ENCODE assay signal across 12 cellular contexts in genomic region chr12:121279507-121279915, GRCh38. TPM values are rescaled to one million over a fixed set of nuclear protein-coding genes. Genes with fewer than 3 reads are reported as not detected.
DNase-seq lines count a peak whose midpoint lies in the region; ATAC-seq, FAIRE-seq and TF ChIP-seq lines count a peak whose summit lies in the region.
"Had no signal": no experiment of that assay in that cellular context is flagged by ENCODE, and none has a peak within 500 bp of the region (broad histone marks: within the 10 kb centered on the region; RNA-seq: fewer than 3 reads in every experiment).

No MANE protein-coding gene starts in this region.

- no peak overlapping the region for H3K27ac Mint-ChIP-seq in astrocyte (ENCODE audit: unreplicated experiment)
- H3K27ac Mint-ChIP-seq in CD8-positive, alpha-beta T cell: no peak overlapping the region
- H3K27ac Mint-ChIP-seq: activated CD4-positive, alpha-beta memory T cell treated with anti-CD3 and anti-CD28 coated beads for 36 hours had no signal

- H3K9ac ChIP-seq in astrocyte (ENCODE audit: low read length): peak overlapping the region; percentile 48

- CTCF ChIA-PET in CD8-positive, alpha-beta T cell (lab: Charles Lee): interaction anchor here (1.1 kb wide), 1 partner anchor 15 kb away, joined by 3 read pairs; no protein-coding TSS in a partner anchor

- peaks cover 42% of the 10 kb centered on the region for H4K20me1 ChIP-seq in astrocyte (ENCODE audit: insufficient read depth, low read length)

- peaks cover 20% of the 10 kb centered on the region for H3K4me1 ChIP-seq in astrocyte (ENCODE audit: insufficient read depth, low read length)
- no peaks in the 10 kb centered on the region for H3K4me1 ChIP-seq in CD8-positive, alpha-beta T cell (ENCODE audit: insufficient read depth, low read length)

- no peaks in the 10 kb centered on the region for H3K79me2 ChIP-seq in astrocyte (ENCODE audit: insufficient read depth, low read length)

- no peaks in the 10 kb centered on the region for H3K27me3 ChIP-seq in astrocyte (ENCODE audit: insufficient read depth, low read length)
- no peaks in the 10 kb centered on the region for H3K27me3 ChIP-seq in CD8-positive, alpha-beta T cell (ENCODE audit: insufficient read depth, low read length)

- H3K9me3 Mint-ChIP-seq in astrocyte (ENCODE audit: unreplicated experiment): no peaks in the 10 kb centered on the region
- H3K9me3 Mint-ChIP-seq in CD8-positive, alpha-beta T cell: no peaks in the 10 kb centered on the region
- H3K9me3 Mint-ChIP-seq in activated T-cell treated with anti-CD3 and anti-CD28 coated beads, Interleukin-2, amount 50 U/mL, for 4 hours: no peaks in the 10 kb centered on the region
- H3K9me3 Mint-ChIP-seq: activated CD4-positive, alpha-beta memory T cell treated with anti-CD3 and anti-CD28 coated beads for 36 hours had no signal

- no peak for FAIRE-seq in astrocyte (lab: Jason Lieb, UNC)

- H3K4me1 Mint-ChIP-seq in astrocyte (ENCODE audit: low read depth, unreplicated experiment): no peaks in the 10 kb centered on the region
- H3K4me1 Mint-ChIP-seq in CD8-positive, alpha-beta T cell (ENCODE audit: low read depth): no peaks in the 10 kb centered on the region
- H3K4me1 Mint-ChIP-seq in activated T-cell treated with anti-CD3 and anti-CD28 coated beads, Interleukin-2, amount 50 U/mL, for 4 hours (ENCODE audit: low read depth): peaks cover 6% of the 10 kb centered on the region

- H3K9me3 ChIP-seq in astrocyte (ENCODE audit: insufficient read depth, low read depth, low read length): no peaks in the 10 kb centered on the region
- no peaks in the 10 kb centered on the region for H3K9me3 ChIP-seq in CD8-positive, alpha-beta T cell (ENCODE audit: low read length)

- peaks cover 2% of the 10 kb centered on the region for H3K36me3 ChIP-seq in astrocyte (ENCODE audit: insufficient read depth, low read length)
- no peaks in the 10 kb centered on the region for H3K36me3 ChIP-seq in CD8-positive, alpha-beta T cell (ENCODE audit: insufficient read depth, low read length)

- no peak overlapping the region for H3K4me3 ChIP-seq in AG10803 (ENCODE audit: low read length)
- H3K4me3 ChIP-seq in astrocyte (ENCODE audit: insufficient read depth, low read depth, low read length): no peak overlapping the region
- no peak overlapping the region for H3K4me3 ChIP-seq in CD8-positive, alpha-beta T cell (ENCODE audit: low read depth, low read length)

- H3K4me2 ChIP-seq in astrocyte (ENCODE audit: low read length): peak overlapping the region; percentile 62

- H3K4me3 Mint-ChIP-seq in astrocyte (ENCODE audit: unreplicated experiment): no peak overlapping the region
- H3K4me3 Mint-ChIP-seq in CD8-positive, alpha-beta T cell: no peak overlapping the region
- H3K4me3 Mint-ChIP-seq in activated T-cell treated with anti-CD3 and anti-CD28 coated beads, Interleukin-2, amount 50 U/mL, for 4 hours: no peak overlapping the region
- H3K4me3 Mint-ChIP-seq: activated CD4-positive, alpha-beta memory T cell treated with anti-CD3 and anti-CD28 coated beads for 36 hours had no signal

- intact Hi-C loops in Right ventricle myocardium superior (cut with DNase I): no loop called here
- intact Hi-C loops in posterior cingulate gyrus (cut with DNase I): no loop called here
- intact Hi-C loops in CD8-positive, alpha-beta T cell (cut with DNase I, micrococcal nuclease): no loop called here

- H3K36me3 Mint-ChIP-seq in astrocyte (ENCODE audit: low read depth, unreplicated experiment): peaks cover 7% of the 10 kb centered on the region
- H3K36me3 Mint-ChIP-seq in CD8-positive, alpha-beta T cell: peaks cover 26% of the 10 kb centered on the region
- H3K36me3 Mint-ChIP-seq in activated T-cell treated with anti-CD3 and anti-CD28 coated beads, Interleukin-2, amount 50 U/mL, for 4 hours (ENCODE audit: insufficient read depth): peaks cover 6% of the 10 kb centered on the region

- H2AFZ ChIP-seq in astrocyte (ENCODE audit: low read depth, low read length): no peak overlapping the region

- no peak overlapping the region for H3K27ac ChIP-seq in astrocyte (ENCODE audit: low read depth, low read length)
- H3K27ac ChIP-seq in CD8-positive, alpha-beta T cell (ENCODE audit: low read depth, low read length): no peak overlapping the region

- H3K27me3 Mint-ChIP-seq in astrocyte (ENCODE audit: low read depth, unreplicated experiment): no peaks in the 10 kb centered on the region
- H3K27me3 Mint-ChIP-seq in CD8-positive, alpha-beta T cell (ENCODE audit: low read depth): no peaks in the 10 kb centered on the region
- H3K27me3 Mint-ChIP-seq in activated T-cell treated with anti-CD3 and anti-CD28 coated beads, Interleukin-2, amount 50 U/mL, for 4 hours (ENCODE audit: low read depth): no peaks in the 10 kb centered on the region
- H3K27me3 Mint-ChIP-seq: activated CD4-positive, alpha-beta memory T cell treated with anti-CD3 and anti-CD28 coated beads for 36 hours had no signal

- no peak for TF ChIP-seq CTCF in AG10803 (conservative IDR thresholded peaks at IDR 0.05; ENCODE audit: low read length)
- TF ChIP-seq CTCF in astrocyte (IDR thresholded peaks at IDR 0.05; ENCODE audit: insufficient read depth, low read depth, low read length): no peak
- TF ChIP-seq CTCF in CD8-positive, alpha-beta T cell (IDR thresholded peaks at IDR 0.05): no peak

- peak; percentile 65 for ATAC-seq in Right ventricle myocardium superior (ENCODE audit: poor library complexity)
- no peak for ATAC-seq in CD8-positive, alpha-beta T cell
- ATAC-seq in activated T-cell treated with anti-CD3 and anti-CD28 coated beads, Interleukin-2, amount 50 U/mL, for 4 hours: no peak
- no peak for ATAC-seq in HG02798 (IDR thresholded peaks at IDR 0.05; ENCODE audit: poor library complexity, unreplicated experiment)

- DNase-seq in AG10803 (ENCODE audit: low read depth) (peak; percentile 21), astrocyte (ENCODE audit: low read depth) (no peak), Right ventricle myocardium superior (peak; percentile 79), posterior cingulate gyrus (peak in 8 of 10 donors; percentile 27 to 85 (median 44)), SKM-1 treated with dmso at 0.1 percent for 144 hours (lab: John Stamatoyannopoulos, UW; ENCODE audit: unreplicated experiment) (no peak)
- DNase-seq in CD8-positive, alpha-beta T cell: no peak
- DNase-seq in activated T-cell treated with anti-CD3 and anti-CD28 coated beads, Interleukin-2, amount 50 U/mL, for 4 hours: no peak
- DNase-seq: activated CD4-positive, alpha-beta memory T cell treated with anti-CD3 and anti-CD28 coated beads for 36 hours; SHP77 treated with DMSO at 0.1 percent for 48 hours; stimulated activated CD4-positive, alpha-beta T cell treated with anti-CD3 and anti-CD28 coated beads, Interleukin-2, amount 100 ng/mL, for 48 hours; trophoblast cell had no signal

- POLR2A ChIA-PET in CD8-positive, alpha-beta T cell (lab: Charles Lee): no interaction called here

RNA-seq across cellular contexts. Expression of gene CAMKK2, which starts 17.0 kb away (rescaled TPM):
- total RNA-seq in astrocyte (22.0 and 24.9 TPM in 2 replicates), Right ventricle myocardium superior (14.8 TPM)
- 1 to 10 TPM; 3.6 to 4.1 TPM for total RNA-seq in CD8-positive, alpha-beta T cell
- 10 to 100 TPM; 28.9 to 41.4 (median 39.3) TPM for total RNA-seq in activated T-cell treated with anti-CD3 and anti-CD28 coated beads, Interleukin-2, amount 50 U/mL, for 4 hours

Comparison
In these comparisons a context has a peak if more than half of its experiments do, and no peak if none do; other contexts are left out.
1. DNase-seq: peak in AG10803 (single experiment), Right ventricle myocardium superior (single experiment) and posterior cingulate gyrus (8 of 10); none in astrocyte (single experiment), CD8-positive, alpha-beta T cell (0 of 7), activated T-cell treated with anti-CD3 and anti-CD28 coated beads, Interleukin-2, amount 50 U/mL, for 4 hours (single experiment) and SKM-1 treated with dmso at 0.1 percent for 144 hours (single experiment).